ENCODE assay signal across 18 cellular contexts in the genomic region with DNA sequence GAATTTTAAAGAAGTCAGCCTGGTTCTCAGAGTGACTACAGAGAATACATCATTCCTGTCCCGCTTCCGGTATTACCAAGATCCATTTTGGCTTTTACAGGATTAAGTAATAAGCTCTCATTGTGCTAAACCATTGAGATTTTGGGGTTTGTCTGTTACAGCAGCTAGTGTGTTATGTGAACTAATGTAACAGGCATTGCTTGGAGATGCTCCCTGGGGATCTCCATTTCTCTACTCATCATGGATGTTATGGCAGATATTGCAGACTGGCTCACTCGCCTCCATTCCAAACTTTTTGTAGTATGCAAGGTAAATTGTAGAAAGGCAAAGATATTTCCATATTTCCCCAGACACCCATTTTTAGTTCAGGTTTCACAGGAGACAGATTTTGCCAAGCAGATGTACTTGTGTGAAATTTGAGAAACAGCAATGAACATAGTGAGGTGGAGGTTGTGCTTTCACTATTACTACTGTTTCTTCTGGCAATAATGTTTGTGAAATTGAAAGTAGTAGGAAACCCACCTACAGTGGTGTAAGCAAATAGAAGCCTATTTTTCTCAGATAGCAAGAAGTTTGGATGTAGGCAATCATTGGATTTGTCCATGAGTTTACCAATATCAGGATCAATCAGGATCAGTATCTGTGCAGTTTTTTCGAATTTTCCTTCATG.
DNase-seq lines count a peak whose midpoint lies in the region; ATAC-seq and TF ChIP-seq lines count a peak whose summit lies in the region.
"Had no signal": no experiment of that assay in that cellular context is flagged by ENCODE, and none has a peak within 500 bp of the region (broad histone marks: within the 10 kb centered on the region; RNA-seq: fewer than 3 reads in every experiment).

No MANE protein-coding gene starts in this region.

- no peaks in the 10 kb centered on the region for H3K36me3 Mint-ChIP-seq in Caco-2 (ENCODE audit: insufficient read depth, unreplicated experiment)

- no peaks in the 10 kb centered on the region for H3K4me1 Mint-ChIP-seq in Caco-2 (ENCODE audit: low read depth, unreplicated experiment)
- H3K4me1 Mint-ChIP-seq: activated B cell treated with CpG ODN at 0.5 μM for 24 hours had no signal

- peaks cover 7% of the 10 kb centered on the region for H3K27me3 Mint-ChIP-seq in Caco-2 (ENCODE audit: insufficient read depth, unreplicated experiment)

- H3K36me3 ChIP-seq in Caco-2 (ENCODE audit: control insufficient read depth, insufficient read depth, low read length) = no peaks in the 10 kb centered on the region
- H3K36me3 ChIP-seq: tibial nerve had no signal

- H3K27me3 ChIP-seq in Caco-2 (replicated peaks; ENCODE audit: control insufficient read depth, insufficient read depth, low read length) = no peaks in the 10 kb centered on the region
- H3K27me3 ChIP-seq: tibial nerve had no signal

- no peak overlapping the region for H3K27ac Mint-ChIP-seq in Caco-2 (ENCODE audit: unreplicated experiment)
- H3K27ac Mint-ChIP-seq: activated B cell treated with CpG ODN at 0.5 μM for 24 hours; activated naive CD8-positive, alpha-beta T cell treated with anti-CD3 and anti-CD28 coated beads, Interleukin-2, amount 50 U/mL, for 24 hours had no signal

- intact Hi-C loops in Caco-2 (cut with micrococcal nuclease; ENCODE audit: unreplicated experiment) = no loop called here

- no peak overlapping the region for H3K4me3 Mint-ChIP-seq in Caco-2 (ENCODE audit: unreplicated experiment)
- H3K4me3 Mint-ChIP-seq: activated B cell treated with CpG ODN at 0.5 μM for 24 hours; activated naive CD8-positive, alpha-beta T cell treated with anti-CD3 and anti-CD28 coated beads, Interleukin-2, amount 50 U/mL, for 24 hours had no signal

- DNase-seq in GM10248 (ENCODE audit: extremely low spot score) = peak; percentile 38
- DNase-seq in COR-L47 (lab: John Stamatoyannopoulos, UW) = no peak
- DNase-seq in Caco-2 = no peak
- no peak for DNase-seq in left lobe of liver (ENCODE audit: low spot score)
- no peak for DNase-seq in SW480 (ENCODE audit: low spot score)
- DNase-seq: activated B cell treated with CpG ODN at 0.5 μM for 24 hours; activated naive CD8-positive, alpha-beta T cell treated with anti-CD3 and anti-CD28 coated beads, Interleukin-2, amount 50 U/mL, for 24 hours; activated T-cell treated with anti-CD3 and anti-CD28 coated beads, Interleukin-2, amount 50 U/mL, for 1 hour; IMR-90; kidney; NCI-H1092; NCI-H226; OCI-M1 had no signal

- H3K4me3 ChIP-seq in Caco-2 (ENCODE audit: low read depth, low read length) = no peak overlapping the region
- H3K4me3 ChIP-seq: tibial nerve had no signal

- ATAC-seq in GM18907 (IDR thresholded peaks at IDR 0.05; ENCODE audit: unreplicated experiment) (peak; percentile 64), GM21786 (IDR thresholded peaks at IDR 0.05; ENCODE audit: unreplicated experiment) (peak; percentile 48), HG03354 (IDR thresholded peaks at IDR 0.05; ENCODE audit: poor library complexity, severe bottlenecking, unreplicated experiment) (peak; percentile 68), left lobe of liver (no peak)
- ATAC-seq: activated naive CD8-positive, alpha-beta T cell treated with anti-CD3 and anti-CD28 coated beads, Interleukin-2, amount 50 U/mL, for 24 hours; SK-N-SH treated with all-trans-retinoic acid at 6 μM for 48 hours had no signal

- TF ChIP-seq CTCF in GM10248 (IDR thresholded peaks at IDR 0.05; ENCODE audit: control extremely low read depth, extremely low read depth, low read depth, missing control alignments) (no peak), Caco-2 (IDR thresholded peaks at IDR 0.05; ENCODE audit: insufficient read depth in 1 of 2, low read depth in 1 of 2, low read length in 1 of 2, severe bottlenecking in 1 of 2, unreplicated experiment in 1 of 2) (no peak)

- CTCF ChIA-PET in GM10248 (lab: Yijun Ruan, JAX) (no interaction called here), Caco-2 (lab: Charles Lee) (no interaction called here)

- no peaks in the 10 kb centered on the region for H3K9me3 Mint-ChIP-seq in Caco-2 (ENCODE audit: unreplicated experiment)

- H3K4me1 ChIP-seq in Caco-2 = no peaks in the 10 kb centered on the region
- H3K4me1 ChIP-seq: tibial nerve had no signal

- BruUV-seq in Caco-2 (replicated peaks; lab: Mats Ljungman, UMichigan) = no TSS peak

- POLR2A ChIA-PET in GM10248 (lab: Yijun Ruan, JAX) = no interaction called here
- POLR2A ChIA-PET in Caco-2 (lab: Charles Lee) = no interaction called here

- no peaks in the 10 kb centered on the region for H3K9me3 ChIP-seq in Caco-2
- H3K9me3 ChIP-seq: tibial nerve had no signal
